ENCODE assay signal across 7 cellular contexts in the genomic region with DNA sequence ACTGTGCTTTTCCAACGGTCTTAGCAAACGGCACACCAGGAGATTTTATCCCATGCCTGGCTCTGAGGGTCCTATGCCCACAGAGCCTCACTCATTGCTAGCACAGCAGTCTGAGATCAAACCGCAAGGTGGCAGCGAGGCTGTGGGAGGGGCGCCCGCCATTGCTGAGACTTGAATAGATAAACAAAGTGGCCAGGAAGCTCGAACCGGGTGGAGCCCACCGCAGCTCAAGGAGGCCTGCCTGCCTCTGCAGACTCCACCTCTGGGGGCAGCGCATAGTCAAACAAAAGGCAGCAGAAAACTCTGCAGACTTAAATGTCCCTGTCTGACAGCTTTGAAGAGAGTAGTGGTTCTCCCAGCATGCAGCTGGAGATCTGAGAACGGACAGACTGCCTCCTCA. TPM values are rescaled to one million over a fixed set of nuclear protein-coding genes. Genes with fewer than 3 reads are reported as not detected.
DNase-seq lines count a peak whose midpoint lies in the region; TF ChIP-seq lines count a peak whose summit lies in the region.
"Not testable (repeated sequence)": the region's sequence is repeated elsewhere in the genome, so short reads cannot be mapped to it uniquely, and the experiment has no call there.

No MANE protein-coding gene starts in this region.

- not testable (repeated sequence) for H4K20me1 ChIP-seq in SK-N-SH (ENCODE audit: insufficient read depth)

- H3K4me2 ChIP-seq in SK-N-SH; neuronal stem cell (ENCODE audit: insufficient read depth, low read length, poor library complexity, severe bottlenecking): not testable (repeated sequence)

- H3K4me1 ChIP-seq in SK-N-SH (ENCODE audit: control insufficient read depth in 1 of 2, insufficient read depth in 2 of 2, low read depth in 1 of 2, low read length in 1 of 2); neuronal stem cell (ENCODE audit: control insufficient read depth in 2 of 2, insufficient read depth in 1 of 2, low read depth in 1 of 2, low read length in 2 of 2): not testable (repeated sequence)

- H2AK5ac ChIP-seq in neuronal stem cell (ENCODE audit: low read depth, low read length) = not testable (repeated sequence)

- H3F3A ChIP-seq in SK-N-SH (replicated peaks; ENCODE audit: insufficient read depth) = not testable (repeated sequence)

- peaks cover 84% of the 10 kb centered on the region for H3K4me1 Mint-ChIP-seq in activated T-helper 1 cell treated with anti-CD3 and anti-CD28 coated beads, Interleukin-12 subunit alpha, Interleukin-12 subunit beta, Interleukin-2, Interleukin-4 antibody, amounts not matched to agents 30 ng/mL and 10 ng/mL and 1 ng/mL, durations not matched to agents 14 hours and 24 hours and 36 hours (ENCODE audit: low read depth)

- peak; percentile 18 for DNase-seq in HT1080 (ENCODE audit: low read depth)
- not testable (repeated sequence) for DNase-seq in SK-N-SH; choroid plexus epithelial cell (ENCODE audit: low read depth); neuronal stem cell (ENCODE audit: low spot score)
- DNase-seq in activated CD4-positive, alpha-beta T cell treated with anti-CD3 and anti-CD28 coated beads, Interleukin-2, amount 50 U/mL, for 1 hour = peak; percentile 73
- DNase-seq in activated T-helper 1 cell treated with anti-CD3 and anti-CD28 coated beads, Interleukin-12 subunit alpha, Interleukin-12 subunit beta, Interleukin-2, Interleukin-4 antibody, amounts not matched to agents 30 ng/mL and 10 ng/mL and 1 ng/mL, durations not matched to agents 14 hours and 24 hours and 36 hours (ENCODE audit: low spot score) = peak; percentile 30
- peak; percentile 20 to 22 for DNase-seq in stimulated activated CD8-positive, alpha-beta memory T cell treated with anti-CD3 and anti-CD28 coated beads, Interleukin-4, amount 100 ng/mL, for 4 hours (ENCODE audit: low read depth in 2 of 2, low spot score in 1 of 2)

- peaks cover 34% of the 10 kb centered on the region for H3K9me3 Mint-ChIP-seq in activated T-helper 1 cell treated with anti-CD3 and anti-CD28 coated beads, Interleukin-12 subunit alpha, Interleukin-12 subunit beta, Interleukin-2, Interleukin-4 antibody, amounts not matched to agents 30 ng/mL and 10 ng/mL and 1 ng/mL, durations not matched to agents 14 hours and 24 hours and 36 hours

- not testable (repeated sequence) for H2BK120ac ChIP-seq in neuronal stem cell (ENCODE audit: low read depth, low read length)

- 48% methylated on average over 6 of the region's 11 CpGs for WGBS in SK-N-SH (ENCODE audit: low lambda C conversion rate)
- WGBS in neuronal stem cell (ENCODE audit: extremely low coverage in 2 of 2, insufficient read length in 2 of 2, insufficient replicate concordance in 1 of 2), 2 donors = no CpG with 5 or more reads among the region's 11 CpGs

- H3K79me2 ChIP-seq in SK-N-SH (ENCODE audit: insufficient read depth) = not testable (repeated sequence)

- H3K14ac ChIP-seq in neuronal stem cell (ENCODE audit: low read length) = not testable (repeated sequence)

- not testable (repeated sequence) for TF ChIP-seq EP300 in SK-N-SH (IDR thresholded peaks at IDR 0.05; ENCODE audit: borderline replicate concordance in 1 of 2, low read depth in 1 of 2, low read length in 1 of 2)

- not testable (repeated sequence) for H2BK12ac ChIP-seq in neuronal stem cell (ENCODE audit: low read length)

- not testable (repeated sequence) for H4K91ac ChIP-seq in neuronal stem cell (ENCODE audit: low read depth, low read length, poor library complexity)

- not testable (repeated sequence) for H3K4ac ChIP-seq in neuronal stem cell (ENCODE audit: low read length)

- H3K27me3 Mint-ChIP-seq in activated T-helper 1 cell treated with anti-CD3 and anti-CD28 coated beads, Interleukin-12 subunit alpha, Interleukin-12 subunit beta, Interleukin-2, Interleukin-4 antibody, amounts not matched to agents 30 ng/mL and 10 ng/mL and 1 ng/mL, durations not matched to agents 14 hours and 24 hours and 36 hours (ENCODE audit: insufficient read depth) = not testable (repeated sequence)

- POLR2A ChIA-PET in SK-N-SH (lab: Yijun Ruan, JAX) = not testable (repeated sequence)

- H3K9me3 ChIP-seq in SK-N-SH; neuronal stem cell (replicated peaks in 1 of 2; ENCODE audit: control insufficient read depth in 2 of 2, insufficient read depth in 1 of 2, low read depth in 1 of 2, low read length in 2 of 2): not testable (repeated sequence)

- TF ChIP-seq CTCF in SK-N-SH (IDR thresholded peaks at IDR 0.05) (peak; percentile 19; the same call in 1 of the 2 replicates), choroid plexus epithelial cell (conservative IDR thresholded peaks at IDR 0.05; ENCODE audit: low read depth, low read length) (peak; percentile 9)

- intact Hi-C loops in activated T-helper 1 cell treated with anti-CD3 and anti-CD28 coated beads, Interleukin-12 subunit alpha, Interleukin-12 subunit beta, Interleukin-2, Interleukin-4 antibody, amounts not matched to agents 30 ng/mL and 10 ng/mL and 1 ng/mL, durations not matched to agents 14 hours and 24 hours and 36 hours (cut with micrococcal nuclease) = not testable (repeated sequence)

- not testable (repeated sequence) for H3K4me3 ChIP-seq in SK-N-SH (ENCODE audit: low read depth in 2 of 2, low read length in 1 of 2); choroid plexus epithelial cell (ENCODE audit: low read depth, low read length); neuronal stem cell (ENCODE audit: low read length in 2 of 2)

- H3K27ac ChIP-seq in SK-N-SH (ENCODE audit: low read depth in 2 of 2, low read length in 1 of 2); neuronal stem cell (replicated peaks; ENCODE audit: low read length): not testable (repeated sequence)

- not testable (repeated sequence) for H2BK5ac ChIP-seq in neuronal stem cell (ENCODE audit: low read length)

- not testable (repeated sequence) for H3K27ac Mint-ChIP-seq in activated T-helper 1 cell treated with anti-CD3 and anti-CD28 coated beads, Interleukin-12 subunit alpha, Interleukin-12 subunit beta, Interleukin-2, Interleukin-4 antibody, amounts not matched to agents 30 ng/mL and 10 ng/mL and 1 ng/mL, durations not matched to agents 14 hours and 24 hours and 36 hours

- CTCF ChIA-PET in SK-N-SH (lab: Yijun Ruan, JAX) = interaction anchor here (1.4 kb wide), 1 partner anchor 60 kb away, joined by 3 read pairs; no protein-coding TSS in a partner anchor

- H2AFZ ChIP-seq in SK-N-SH (ENCODE audit: low read depth) = not testable (repeated sequence)
- H2AFZ ChIP-seq in neuronal stem cell (ENCODE audit: low read length) = peak overlapping the region; percentile 29

- not testable (repeated sequence) for H3K9ac ChIP-seq in SK-N-SH; neuronal stem cell (ENCODE audit: low read depth, low read length, poor library complexity)

- not testable (repeated sequence) for H3K18ac ChIP-seq in neuronal stem cell (ENCODE audit: low read length)

- H3K79me1 ChIP-seq in neuronal stem cell (ENCODE audit: low read depth, low read length) = not testable (repeated sequence)

- not testable (repeated sequence) for H3K9me2 ChIP-seq in SK-N-SH

- not testable (repeated sequence) for TF ChIP-seq RAD21 in SK-N-SH (IDR thresholded peaks at IDR 0.05; ENCODE audit: low read length)

- not testable (repeated sequence) for H3K36me3 ChIP-seq in SK-N-SH (replicated peaks in 1 of 2; ENCODE audit: control insufficient read depth in 1 of 2, insufficient read depth in 2 of 2, low read length in 1 of 2); neuronal stem cell (replicated peaks in 1 of 2; ENCODE audit: control insufficient read depth in 2 of 2, insufficient read depth in 2 of 2, low read length in 2 of 2)

- H3K23ac ChIP-seq in neuronal stem cell (ENCODE audit: low read depth, low read length, poor library complexity) = not testable (repeated sequence)

- not testable (repeated sequence) for H3K27me3 ChIP-seq in SK-N-SH (ENCODE audit: insufficient read depth); neuronal stem cell (ENCODE audit: control insufficient read depth in 3 of 3, insufficient read depth in 3 of 3, low read depth in 1 of 3, low read length in 3 of 3)

- H4K8ac ChIP-seq in neuronal stem cell (ENCODE audit: low read depth, low read length) = not testable (repeated sequence)

- H3K4me3 Mint-ChIP-seq in activated T-helper 1 cell treated with anti-CD3 and anti-CD28 coated beads, Interleukin-12 subunit alpha, Interleukin-12 subunit beta, Interleukin-2, Interleukin-4 antibody, amounts not matched to agents 30 ng/mL and 10 ng/mL and 1 ng/mL, durations not matched to agents 14 hours and 24 hours and 36 hours = not testable (repeated sequence)

- not testable (repeated sequence) for H2BK15ac ChIP-seq in neuronal stem cell (ENCODE audit: low read length)

- H3K36me3 Mint-ChIP-seq in activated T-helper 1 cell treated with anti-CD3 and anti-CD28 coated beads, Interleukin-12 subunit alpha, Interleukin-12 subunit beta, Interleukin-2, Interleukin-4 antibody, amounts not matched to agents 30 ng/mL and 10 ng/mL and 1 ng/mL, durations not matched to agents 14 hours and 24 hours and 36 hours (ENCODE audit: low read depth) = peaks cover 20% of the 10 kb centered on the region

RNA-seq across cellular contexts. Expression of gene KIF2A, which starts 14.2 kb away (rescaled TPM):
- 35.6 and 51.3 TPM in 2 replicates for total RNA-seq in HT1080 (2014; rRNA removed; shearing (Covaris generic))
- polyA plus RNA-seq in HT1080 (2015; cell fraction: cytosol; rRNA removed) = 36.1 and 49.9 TPM in 2 replicates
- 38.4 and 39.9 TPM in 2 replicates for polyA plus RNA-seq in HT1080 (2015; cell fraction: nucleus; rRNA removed)
- polyA plus RNA-seq in SK-N-SH (2012; rRNA removed) = 14.3 and 16.1 TPM in 2 replicates
- 23.6 and 31.4 TPM in 2 replicates for polyA plus RNA-seq in SK-N-SH (2012; cell fraction: cytosol; rRNA removed)
- 6.6 and 14.5 TPM in 2 replicates for polyA plus RNA-seq in SK-N-SH (2012; cell fraction: nucleus; rRNA removed)
- total RNA-seq in activated T-helper 1 cell treated with anti-CD3 and anti-CD28 coated beads, Interleukin-12 subunit alpha, Interleukin-12 subunit beta, Interleukin-2, Interleukin-4 antibody, amounts not matched to agents 30 ng/mL and 10 ng/mL and 1 ng/mL, durations not matched to agents 14 hours and 24 hours and 36 hours = 235 and 240 TPM in 2 replicates
- polyA plus RNA-seq in neuronal stem cell (2013, experiment 1 of 2) = 70.1 TPM
- 70.2 TPM for polyA plus RNA-seq in neuronal stem cell (2013, experiment 2 of 2)
